ENCODE assay signal across 26 cellular contexts in genomic region chr3:197392961-197393360, GRCh38.
DNase-seq lines count a peak whose midpoint lies in the region; ATAC-seq, FAIRE-seq and TF ChIP-seq lines count a peak whose summit lies in the region.
"Had no signal": no experiment of that assay in that cellular context is flagged by ENCODE, and none has a peak within 500 bp of the region (broad histone marks: within the 10 kb centered on the region; RNA-seq: fewer than 3 reads in every experiment).

No MANE protein-coding gene starts in this region.

- no peak for TF ChIP-seq CTCF in astrocyte (IDR thresholded peaks at IDR 0.05; ENCODE audit: insufficient read depth, low read depth, low read length)

- DNase-seq in HK-2 (ENCODE audit: unreplicated experiment) (peak; percentile 52), astrocyte (ENCODE audit: low read depth) (peak; percentile 71), glomerular visceral epithelial cell (ENCODE audit: extremely low spot score) (peak; percentile 87)
- no peak for DNase-seq in activated effector memory CD4-positive, alpha-beta T cell treated with Interleukin-2 at 50 U/mL for 16 hours
- no peak for DNase-seq in activated CD4-positive, CD25-positive, alpha-beta regulatory T cell (lab: John Stamatoyannopoulos, UW)
- DNase-seq: activated CD4-positive, alpha-beta T cell treated with anti-CD3 and anti-CD28 coated beads for 4 hours; colonic mucosa; endodermal cell; GF-D8; kidney; natural killer cell; NCI-H146; NCI-H2171; NCI-H526 treated with DMSO at 0.1 percent for 48 hours; pancreas; stimulated activated CD4-positive, alpha-beta T cell treated with anti-CD3 and anti-CD28 coated beads, Interleukin-1b, Interleukin-23, amount 100 ng/mL, for 48 hours had no signal

- H3K4me3 Mint-ChIP-seq in astrocyte (ENCODE audit: unreplicated experiment): no peak overlapping the region
- H3K4me3 Mint-ChIP-seq: activated naive CD8-positive, alpha-beta T cell; endodermal cell; memory B cell; natural killer cell; stimulated activated memory B cell treated with anti-CD40 and anti-IgM and Interleukin-4, amounts not matched to agents 10 μg/mL and 1 μg/mL and 100 μg/mL, for 72 hours had no signal

- H3K27me3 ChIP-seq in ACC112 (ENCODE audit: insufficient read depth, low read length) (peaks cover 37% of the 10 kb centered on the region), astrocyte (ENCODE audit: insufficient read depth, low read length) (peaks cover 3% of the 10 kb centered on the region)
- H3K27me3 ChIP-seq: colonic mucosa, pancreas had no signal

- H3K4me2 ChIP-seq in astrocyte (ENCODE audit: low read length): peak overlapping the region; percentile 31

- H3K36me3 Mint-ChIP-seq in astrocyte (ENCODE audit: low read depth, unreplicated experiment): no peaks in the 10 kb centered on the region
- H3K36me3 Mint-ChIP-seq: activated naive CD8-positive, alpha-beta T cell; memory B cell; natural killer cell; stimulated activated memory B cell treated with anti-CD40 and anti-IgM and Interleukin-4, amounts not matched to agents 10 μg/mL and 1 μg/mL and 100 μg/mL, for 72 hours had no signal

- H3K27me3 Mint-ChIP-seq in astrocyte (ENCODE audit: low read depth, unreplicated experiment): peaks cover 15% of the 10 kb centered on the region
- H3K27me3 Mint-ChIP-seq: activated naive CD8-positive, alpha-beta T cell had no signal

- peak overlapping the region; percentile 100 for H3K27ac Mint-ChIP-seq in astrocyte (ENCODE audit: unreplicated experiment)
- H3K27ac Mint-ChIP-seq: activated naive CD8-positive, alpha-beta T cell; endodermal cell; memory B cell; natural killer cell had no signal

- H3K9me3 Mint-ChIP-seq in astrocyte (ENCODE audit: unreplicated experiment): no peaks in the 10 kb centered on the region
- H3K9me3 Mint-ChIP-seq: activated T-helper 1 cell treated with anti-CD3 and anti-CD28 coated beads, Interleukin-12 subunit alpha, Interleukin-12 subunit beta, Interleukin-2, Interleukin-4 antibody, amounts not matched to agents 30 ng/mL and 10 ng/mL and 1 ng/mL, durations not matched to agents 14 hours and 24 hours and 36 hours; memory B cell; natural killer cell; stimulated activated memory B cell treated with anti-CD40 and anti-IgM and Interleukin-4, amounts not matched to agents 10 μg/mL and 1 μg/mL and 100 μg/mL, for 72 hours had no signal

- ATAC-seq in GM18505 (IDR thresholded peaks at IDR 0.05; ENCODE audit: unreplicated experiment): no peak
- ATAC-seq in GM21619 (IDR thresholded peaks at IDR 0.05; ENCODE audit: unreplicated experiment): no peak
- ATAC-seq: natural killer cell; pancreas; stimulated activated memory B cell treated with anti-CD40 and anti-IgM and Interleukin-4, amounts not matched to agents 10 μg/mL and 1 μg/mL and 100 μg/mL, for 72 hours had no signal

- no peaks in the 10 kb centered on the region for H3K9me3 ChIP-seq in astrocyte (ENCODE audit: insufficient read depth, low read depth, low read length)
- H3K9me3 ChIP-seq: colonic mucosa, pancreas, thoracic aorta had no signal

- TF ChIP-seq POLR2A in GM18505 (IDR thresholded peaks at IDR 0.05; ENCODE audit: borderline replicate concordance, extremely low read depth, insufficient read depth, insufficient read length): no peak

- peak overlapping the region; percentile 76 for H3K9ac ChIP-seq in astrocyte (ENCODE audit: low read length)

- H3K4me3 ChIP-seq in ACC112 (ENCODE audit: low read depth, low read length) (no peak overlapping the region), astrocyte (ENCODE audit: insufficient read depth, low read depth, low read length) (no peak overlapping the region)
- H3K4me3 ChIP-seq: colonic mucosa, pancreas, thoracic aorta had no signal

- peaks cover 25% of the 10 kb centered on the region for H3K4me1 Mint-ChIP-seq in astrocyte (ENCODE audit: low read depth, unreplicated experiment)
- H3K4me1 Mint-ChIP-seq: endodermal cell, natural killer cell had no signal

- H3K4me1 ChIP-seq in ACC112 (ENCODE audit: control insufficient read depth, insufficient read depth, low read length, unreplicated experiment) (peaks cover 28% of the 10 kb centered on the region), astrocyte (ENCODE audit: insufficient read depth, low read length) (peaks cover 29% of the 10 kb centered on the region)
- H3K4me1 ChIP-seq: colonic mucosa, pancreas had no signal

- no peaks in the 10 kb centered on the region for H4K20me1 ChIP-seq in astrocyte (ENCODE audit: insufficient read depth, low read length)

- no peaks in the 10 kb centered on the region for H3K36me3 ChIP-seq in ACC112 (ENCODE audit: insufficient read depth, low read length)
- H3K36me3 ChIP-seq in astrocyte (ENCODE audit: insufficient read depth, low read length): no peaks in the 10 kb centered on the region
- H3K36me3 ChIP-seq: colonic mucosa, pancreas, thoracic aorta had no signal

- no peaks in the 10 kb centered on the region for H3K79me2 ChIP-seq in ACC112 (ENCODE audit: control insufficient read depth, insufficient read depth, low read length, unreplicated experiment)
- no peaks in the 10 kb centered on the region for H3K79me2 ChIP-seq in astrocyte (ENCODE audit: insufficient read depth, low read length)

- FAIRE-seq in astrocyte (lab: Jason Lieb, UNC): no peak
- FAIRE-seq: kidney, pancreas, TTC549 had no signal

- peak overlapping the region; percentile 90; the same call in 1 of the 2 replicates for H3K27ac ChIP-seq in ACC112 (ENCODE audit: low read depth, low read length)
- peak overlapping the region; percentile 99 for H3K27ac ChIP-seq in astrocyte (ENCODE audit: low read depth, low read length)
- H3K27ac ChIP-seq: C4-2B, colonic mucosa, pancreas, thoracic aorta had no signal

- H2AFZ ChIP-seq in ACC112 (ENCODE audit: low read length, unreplicated experiment) (no peak overlapping the region), astrocyte (ENCODE audit: low read depth, low read length) (no peak overlapping the region)

Comparison
In these comparisons a context has a peak if more than half of its experiments do, and no peak if none do; other contexts are left out.
1. DNase-seq: peak in HK-2 (single experiment), astrocyte (single experiment) and glomerular visceral epithelial cell (single experiment); none in activated effector memory CD4-positive, alpha-beta T cell treated with Interleukin-2 at 50 U/mL for 16 hours (single experiment) and activated CD4-positive, CD25-positive, alpha-beta regulatory T cell (0 of 4).